Comparison of ENCODE assay signal across 8 cellular contexts in genomic region chr16:89360760-89361435, GRCh38.
DNase-seq lines count a peak whose midpoint lies in the region; ATAC-seq and TF ChIP-seq lines count a peak whose summit lies in the region.

No MANE protein-coding gene starts in this region.

- peaks cover 95% of the 10 kb centered on the region for H3K4me1 Mint-ChIP-seq in activated CD4-positive, alpha-beta T cell treated with anti-CD3 and anti-CD28 coated beads for 36 hours
- peaks cover 73 to 86% of the 10 kb centered on the region in 2 donors for H3K4me1 Mint-ChIP-seq in effector memory CD8-positive, alpha-beta T cell (ENCODE audit: low read depth in 2 of 2)

- no peak for TF ChIP-seq CTCF in GM13976 (IDR thresholded peaks at IDR 0.05; ENCODE audit: borderline replicate concordance, control extremely low read depth, extremely low read depth, insufficient read depth, missing control alignments)

- H3K36me3 Mint-ChIP-seq in activated CD4-positive, alpha-beta T cell treated with anti-CD3 and anti-CD28 coated beads for 36 hours (ENCODE audit: low read depth), result peaks cover 40% of the 10 kb centered on the region
- peaks cover 48% of the 10 kb centered on the region for H3K36me3 Mint-ChIP-seq in effector memory CD8-positive, alpha-beta T cell (ENCODE audit: insufficient read depth)

- no peaks in the 10 kb centered on the region for H3K27me3 Mint-ChIP-seq in activated CD4-positive, alpha-beta T cell treated with anti-CD3 and anti-CD28 coated beads for 36 hours
- H3K27me3 Mint-ChIP-seq in effector memory CD8-positive, alpha-beta T cell, result no peaks in the 10 kb centered on the region

- H3K27ac Mint-ChIP-seq in activated CD4-positive, alpha-beta T cell treated with anti-CD3 and anti-CD28 coated beads for 36 hours, result peak overlapping the region; percentile 91
- peak overlapping the region; percentile 89 to 94 for H3K27ac Mint-ChIP-seq in effector memory CD8-positive, alpha-beta T cell

- intact Hi-C loops in activated CD4-positive, alpha-beta T cell treated with anti-CD3 and anti-CD28 coated beads for 36 hours (cut with DNase I, micrococcal nuclease), result loop anchor here (1.0 to 5.0 kb wide), 5 partner anchors 11 to 128 kb away; no protein-coding TSS in a partner anchor

- in situ Hi-C loops in GM13976 (cut with MboI; ENCODE audit: low sequenced_read_pairs, unreplicated experiment), result no loop called here

- CTCF ChIA-PET in activated CD4-positive, alpha-beta T cell treated with anti-CD3 and anti-CD28 coated beads for 36 hours (lab: Charles Lee), result interaction anchor here (0.6 to 1.7 kb wide), 10 partner anchors 9 to 122 kb away, joined by 3 to 5 read pairs (median 3); no protein-coding TSS in a partner anchor

- peak overlapping the region; percentile 61 for H3K4me3 Mint-ChIP-seq in activated CD4-positive, alpha-beta T cell treated with anti-CD3 and anti-CD28 coated beads for 36 hours
- H3K4me3 Mint-ChIP-seq in effector memory CD8-positive, alpha-beta T cell, result peak overlapping the region; percentile 78

- POLR2A ChIA-PET in activated CD4-positive, alpha-beta T cell treated with anti-CD3 and anti-CD28 coated beads for 36 hours (lab: Charles Lee), result interaction anchor here (1.2 kb wide), 1 partner anchor 116 kb away, joined by 4 read pairs; no protein-coding TSS in a partner anchor

- no peaks in the 10 kb centered on the region for H3K9me3 Mint-ChIP-seq in activated CD4-positive, alpha-beta T cell treated with anti-CD3 and anti-CD28 coated beads for 36 hours (ENCODE audit: low read depth)
- H3K9me3 Mint-ChIP-seq in effector memory CD8-positive, alpha-beta T cell, result no peaks in the 10 kb centered on the region

- peak; percentile 45 for ATAC-seq in HG02938 (IDR thresholded peaks at IDR 0.05; ENCODE audit: unreplicated experiment)
- ATAC-seq in activated CD4-positive, alpha-beta T cell treated with anti-CD3 and anti-CD28 coated beads for 36 hours, result peak; percentile 82
- ATAC-seq in effector memory CD8-positive, alpha-beta T cell (replicated peaks), result peak; percentile 80

- peak; percentile 78 for DNase-seq in GM13976 (ENCODE audit: low spot score)
- peak; percentile 90 for DNase-seq in activated CD4-positive, alpha-beta T cell treated with anti-CD3 and anti-CD28 coated beads for 36 hours
- DNase-seq in effector memory CD8-positive, alpha-beta T cell, result peak; percentile 76 to 79 (median 78)
- DNase-seq in stimulated activated CD4-positive, alpha-beta T cell treated with anti-CD3 and anti-CD28 coated beads, TNF-alpha, amount 100 ng/mL, for 24 hours (ENCODE audit: low read depth in 3 of 3), result peak; percentile 38 to 77 (median 49)
- no peak for DNase-seq in SHP77 treated with DMSO at 0.1 percent for 48 hours (lab: John Stamatoyannopoulos, UW)
- DNase-seq in DMS 273 (lab: John Stamatoyannopoulos, UW; ENCODE audit: unreplicated experiment), result no peak
- no peak for DNase-seq in middle frontal gyrus (ENCODE audit: extremely low spot score, low spot score)

Comparison
In these comparisons a context has a peak if more than half of its experiments do, and no peak if none do; other contexts are left out.
1. DNase-seq: peak in GM13976 (single experiment), activated CD4-positive, alpha-beta T cell treated with anti-CD3 and anti-CD28 coated beads for 36 hours (single experiment), effector memory CD8-positive, alpha-beta T cell (3 of 3) and stimulated activated CD4-positive, alpha-beta T cell treated with anti-CD3 and anti-CD28 coated beads, TNF-alpha, amount 100 ng/mL, for 24 hours (3 of 3); none in SHP77 treated with DMSO at 0.1 percent for 48 hours (single experiment), DMS 273 (single experiment) and middle frontal gyrus (single experiment).
2. Peak in every context shown above with its lines, with median percentiles within 50 percentile points of each other: ATAC-seq.